Comparison of ENCODE assay signal across 2 cellular contexts in the genomic region with DNA sequence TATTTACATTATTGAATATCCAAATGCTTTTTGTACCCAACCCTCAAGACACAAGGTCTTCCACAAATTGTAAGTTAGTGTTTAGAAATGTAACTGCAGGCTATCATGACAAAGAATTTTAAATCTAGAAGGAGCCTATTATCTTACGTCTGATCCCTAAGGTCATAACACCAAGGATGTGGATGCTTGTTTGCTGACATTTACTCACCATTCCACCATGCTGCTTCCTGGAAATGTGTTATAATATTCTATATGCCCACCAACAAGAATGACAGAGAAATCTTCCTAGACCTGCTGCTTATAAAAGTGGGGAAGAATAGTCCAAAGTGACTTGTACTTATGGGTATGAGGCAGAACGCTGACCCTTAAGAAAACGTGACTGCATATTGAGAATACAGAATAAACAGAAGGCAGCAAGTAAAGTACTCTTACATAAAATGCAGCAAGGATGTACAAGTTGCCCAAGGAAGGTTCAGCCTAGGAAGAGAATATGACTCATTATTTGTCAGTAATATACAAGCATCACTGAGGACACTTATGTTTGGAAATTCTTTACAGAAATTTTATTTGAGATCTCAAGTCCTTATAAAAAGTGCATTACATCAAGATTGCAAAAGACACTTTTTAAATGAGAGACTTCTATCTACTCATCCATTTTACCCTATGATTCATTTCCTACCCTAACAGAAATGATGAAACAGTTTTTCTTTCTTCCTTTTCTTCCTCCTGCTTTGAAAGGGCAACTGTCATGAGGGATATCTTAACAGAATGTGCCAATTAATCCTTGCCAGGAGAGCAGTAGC.
TF ChIP-seq lines count a peak whose summit lies in the region.

No MANE protein-coding gene starts in this region.

TF ChIP-seq in A549, 52 proteins besides CTCF, POLR2A, EP300 and RAD21 (continued from another document):
- TF ChIP-seq EHF (CRISPR knock-in tag; IDR thresholded peaks at IDR 0.05) = no peak
- TF ChIP-seq E2F6 (IDR thresholded peaks at IDR 0.05; ENCODE audit: borderline replicate concordance, low read depth) = no peak
- no peak for TF ChIP-seq KDM1A (IDR thresholded peaks at IDR 0.05; ENCODE audit: low read depth)
- no peak for TF ChIP-seq TFCP2L1 (CRISPR knock-in tag; IDR thresholded peaks at IDR 0.05)
- peak; percentile 94 for TF ChIP-seq JUNB (IDR thresholded peaks at IDR 0.05)
- TF ChIP-seq POLR2AphosphoS2 (conservative IDR thresholded peaks at IDR 0.05; ENCODE audit: low read length) = no peak

TF ChIP-seq in SK-N-SH treated with all-trans-retinoic acid at 6 μM for 48 hours, 23 proteins besides CTCF, POLR2A, EP300 and RAD21 (continued from another document):
- no peak for TF ChIP-seq TSHZ2 (CRISPR knock-in tag; IDR thresholded peaks at IDR 0.05)
- TF ChIP-seq ZNF565 (CRISPR knock-in tag; conservative IDR thresholded peaks at IDR 0.05; ENCODE audit: low read depth) = no peak
- no peak for TF ChIP-seq SNAI2 (CRISPR knock-in tag; IDR thresholded peaks at IDR 0.05)
TF ChIP-seq in SK-N-SH treated with all-trans-retinoic acid at 6 μM for 48 hours: peak in this region for 0.
